Comparison of ENCODE assay signal across 8 cellular contexts in genomic region chr12:131896080-131896810, GRCh38. TPM values are rescaled to one million over a fixed set of nuclear protein-coding genes. Genes with fewer than 3 reads are reported as not detected.
DNase-seq lines count a peak whose midpoint lies in the region; ATAC-seq lines count a peak whose summit lies in the region.

No MANE protein-coding gene starts in this region.

- H2AK5ac ChIP-seq in mesendoderm (ENCODE audit: low read length), result no peak overlapping the region

- DNase-seq in NCI-H748 (lab: John Stamatoyannopoulos, UW; ENCODE audit: unreplicated experiment), result peak; percentile 93
- DNase-seq in activated CD8-positive, alpha-beta memory T cell treated with anti-CD3 and anti-CD28 coated beads, Interleukin-2, amount 50 U/mL, for 1 hour (ENCODE audit: extremely low read depth), result peak; percentile 14
- peak; percentile 97 for DNase-seq in mesendoderm
- peak; percentile 25 for DNase-seq in stimulated activated CD8-positive, alpha-beta memory T cell treated with anti-CD3 and anti-CD28 coated beads, Interleukin-12 subunit alpha, Interleukin-12 subunit beta, amount 100 ng/mL, for 1 hour (ENCODE audit: low read depth)

- H3K79me2 ChIP-seq in ACC112 (ENCODE audit: control insufficient read depth, insufficient read depth, low read length, unreplicated experiment) (peaks cover 9% of the 10 kb centered on the region), mesendoderm (ENCODE audit: control insufficient read depth, insufficient read depth, low read length) (peaks cover 8% of the 10 kb centered on the region)

- H4K8ac ChIP-seq in mesendoderm (ENCODE audit: low read depth, low read length), result no peak overlapping the region

- ATAC-seq in GM18868 (IDR thresholded peaks at IDR 0.05; ENCODE audit: unreplicated experiment) (peak; percentile 62), HG03135 (IDR thresholded peaks at IDR 0.05; ENCODE audit: unreplicated experiment) (peak; percentile 55)

- peak overlapping the region; percentile 82 for H3K56ac ChIP-seq in mesendoderm (ENCODE audit: low read length)

- peak overlapping the region; percentile 77 for H3K4me3 ChIP-seq in ACC112 (ENCODE audit: low read depth, low read length)
- H3K4me3 ChIP-seq in endocrine pancreas (ENCODE audit: control insufficient read depth, insufficient read depth, low read length), result no peak overlapping the region
- no peak overlapping the region for H3K4me3 ChIP-seq in mesendoderm (ENCODE audit: low read length)

- peak overlapping the region; percentile 19 for H2AFZ ChIP-seq in ACC112 (ENCODE audit: low read length, unreplicated experiment)

- H3K36me3 ChIP-seq in ACC112 (ENCODE audit: insufficient read depth, low read length), result no peaks in the 10 kb centered on the region
- H3K36me3 ChIP-seq in endocrine pancreas (ENCODE audit: control insufficient read depth, insufficient read depth, low read length), result no peaks in the 10 kb centered on the region
- H3K36me3 ChIP-seq in mesendoderm (ENCODE audit: control insufficient read depth, insufficient read depth, low read length), result no peaks in the 10 kb centered on the region

- no CpG with 5 or more reads among the region's 39 CpGs for WGBS in mesendoderm (ENCODE audit: extremely low coverage, insufficient coverage, low lambda C conversion rate)

- H3K18ac ChIP-seq in mesendoderm (ENCODE audit: low read length), result peak overlapping the region; percentile 25

- no peak overlapping the region for H3K4ac ChIP-seq in mesendoderm (ENCODE audit: low read depth, low read length)

- H4K5ac ChIP-seq in mesendoderm (ENCODE audit: low read length), result no peak overlapping the region

- H3K9ac ChIP-seq in endocrine pancreas (ENCODE audit: control insufficient read depth, insufficient read depth, low read length) (peak overlapping the region; percentile 82), mesendoderm (ENCODE audit: low read length) (peak overlapping the region; percentile 80)

- peaks cover 11% of the 10 kb centered on the region for H3K4me1 ChIP-seq in ACC112 (ENCODE audit: control insufficient read depth, insufficient read depth, low read length, unreplicated experiment)
- H3K4me1 ChIP-seq in endocrine pancreas (ENCODE audit: control insufficient read depth, insufficient read depth, low read length), result no peaks in the 10 kb centered on the region
- no peaks in the 10 kb centered on the region for H3K4me1 ChIP-seq in mesendoderm (ENCODE audit: control insufficient read depth, low read depth, low read length)

- H3K4me2 ChIP-seq in mesendoderm (ENCODE audit: low read length), result peak overlapping the region; percentile 91

- H2BK120ac ChIP-seq in mesendoderm (ENCODE audit: low read depth, low read length), result no peak overlapping the region

- peak overlapping the region; percentile 32 for H3K23ac ChIP-seq in mesendoderm (ENCODE audit: low read length)

- H3K79me1 ChIP-seq in mesendoderm (ENCODE audit: low read length), result peaks cover 12% of the 10 kb centered on the region

- no peak overlapping the region for H2BK5ac ChIP-seq in mesendoderm (ENCODE audit: low read length)

- H2BK15ac ChIP-seq in mesendoderm (replicated peaks; ENCODE audit: low read depth), result no peak overlapping the region

- H3K27ac ChIP-seq in ACC112 (ENCODE audit: low read depth, low read length), result peak overlapping the region; percentile 88
- H3K27ac ChIP-seq in mesendoderm (ENCODE audit: low read depth, low read length), result peak overlapping the region; percentile 8

- H3K9me3 ChIP-seq in endocrine pancreas (ENCODE audit: control insufficient read depth, low read length), result no peaks in the 10 kb centered on the region

- H3K27me3 ChIP-seq in ACC112 (ENCODE audit: insufficient read depth, low read length) (no peaks in the 10 kb centered on the region), endocrine pancreas (ENCODE audit: control insufficient read depth, insufficient read depth, low read length) (no peaks in the 10 kb centered on the region), mesendoderm (ENCODE audit: insufficient read depth, low read length, poor library complexity) (no peaks in the 10 kb centered on the region)

RNA-seq across cellular contexts. Expression of gene ULK1, which starts 1.8 kb away (rescaled TPM):
- 19.3 TPM for polyA plus RNA-seq in mesendoderm (2013, experiment 1 of 2)
- 19.9 TPM for polyA plus RNA-seq in mesendoderm (2013, experiment 2 of 2)

RNA-seq across cellular contexts. Expression of gene PUS1, which starts 32.8 kb away (rescaled TPM):
- polyA plus RNA-seq in mesendoderm (2013, experiment 1 of 2), result 46.5 TPM
- polyA plus RNA-seq in mesendoderm (2013, experiment 2 of 2), result 46.4 TPM

RNA-seq across cellular contexts. Expression of gene EP400, which starts 53.5 kb away (rescaled TPM):
- polyA plus RNA-seq in mesendoderm (2013, experiment 1 of 2), result 17.2 TPM
- polyA plus RNA-seq in mesendoderm (2013, experiment 2 of 2), result 15.3 TPM

Comparison
In these comparisons a context has a peak if more than half of its experiments do, and no peak if none do; other contexts are left out.
1. DNase-seq: peak in every context shown above with its lines; median percentile 97 in mesendoderm; 93 in NCI-H748; 25 in stimulated activated CD8-positive, alpha-beta memory T cell treated with anti-CD3 and anti-CD28 coated beads, Interleukin-12 subunit alpha, Interleukin-12 subunit beta, amount 100 ng/mL, for 1 hour; 14 in activated CD8-positive, alpha-beta memory T cell treated with anti-CD3 and anti-CD28 coated beads, Interleukin-2, amount 50 U/mL, for 1 hour.